1 cellular context compared by ENCODE assay signal in genomic region chr10:52517017-52517416, GRCh38.
TF ChIP-seq lines count a peak whose summit lies in the region.

No MANE protein-coding gene starts in this region.

TF ChIP-seq in WTC11, 78 proteins besides CTCF, POLR2A, EP300 and RAD21 (continued from another document):
- TF ChIP-seq ZNF425 (CRISPR knock-in tag; conservative IDR thresholded peaks at IDR 0.05) (no peak), SOX15 (CRISPR knock-in tag; IDR thresholded peaks at IDR 0.05) (no peak), PREB (CRISPR knock-in tag; IDR thresholded peaks at IDR 0.05; ENCODE audit: borderline replicate concordance) (no peak), E2F1 (CRISPR knock-in tag; IDR thresholded peaks at IDR 0.05) (no peak), ZNF423 (CRISPR knock-in tag; IDR thresholded peaks at IDR 0.05) (no peak)
